In genomic region chr1:155125946-155126493, GRCh38 we compare ENCODE assay signal across 1 cellular context.
TF ChIP-seq lines count a peak whose summit lies in the region.

No MANE protein-coding gene starts in this region.

TF ChIP-seq in WTC11, 78 proteins besides CTCF, POLR2A, EP300 and RAD21 (continued from another document):
- TF ChIP-seq MLX (CRISPR knock-in tag; IDR thresholded peaks at IDR 0.05) = no peak
- 0 out of 2 replicates have a peak, but pooled peaks have one; percentile 42 for TF ChIP-seq ZNF263 (CRISPR knock-in tag; IDR thresholded peaks at IDR 0.05; ENCODE audit: low read depth)
- TF ChIP-seq ZBTB43 (CRISPR knock-in tag; IDR thresholded peaks at IDR 0.05) = peak; percentile 89
- 0 out of 2 replicates have a peak, but pooled peaks have one; percentile 55 for TF ChIP-seq ZNF219 (CRISPR knock-in tag; IDR thresholded peaks at IDR 0.05; ENCODE audit: borderline replicate concordance)
- no peak for TF ChIP-seq ZMAT4 (CRISPR knock-in tag; IDR thresholded peaks at IDR 0.05)
- TF ChIP-seq E2F5 (CRISPR knock-in tag; IDR thresholded peaks at IDR 0.05) = 0 out of 2 replicates have a peak, but pooled peaks have one; percentile 55
- no peak; the same call in 1 of the 2 replicates for TF ChIP-seq TEAD1 (CRISPR knock-in tag; IDR thresholded peaks at IDR 0.05)
- no peak for TF ChIP-seq NR2C2 (CRISPR knock-in tag; IDR thresholded peaks at IDR 0.05)
- peak; percentile 48; the same call in 1 of the 2 replicates for TF ChIP-seq CREM (CRISPR knock-in tag; IDR thresholded peaks at IDR 0.05)
- no peak for TF ChIP-seq ZNF121 (CRISPR knock-in tag; IDR thresholded peaks at IDR 0.05)
- TF ChIP-seq NFATC4 (CRISPR knock-in tag; IDR thresholded peaks at IDR 0.05) = no peak
- peak; percentile 68; the same call in 1 of the 2 replicates for TF ChIP-seq ETV6 (CRISPR knock-in tag; IDR thresholded peaks at IDR 0.05)
- TF ChIP-seq ZNF396 (CRISPR knock-in tag; IDR thresholded peaks at IDR 0.05; ENCODE audit: borderline replicate concordance) = no peak
- TF ChIP-seq MXD4 (CRISPR knock-in tag; IDR thresholded peaks at IDR 0.05; ENCODE audit: borderline replicate concordance) = no peak
- TF ChIP-seq RORB (CRISPR knock-in tag; IDR thresholded peaks at IDR 0.05) = no peak
- TF ChIP-seq ATF6 (CRISPR knock-in tag; IDR thresholded peaks at IDR 0.05) = no peak
- peak; percentile 85 for TF ChIP-seq GABPB1 (CRISPR knock-in tag; IDR thresholded peaks at IDR 0.05)
- no peak for TF ChIP-seq ZNF671 (CRISPR knock-in tag; IDR thresholded peaks at IDR 0.05)
- no peak for TF ChIP-seq GRHL2 (CRISPR knock-in tag; IDR thresholded peaks at IDR 0.05; ENCODE audit: insufficient replicate concordance, severe bottlenecking)
- peak; percentile 65 for TF ChIP-seq FOXK1 (CRISPR knock-in tag; IDR thresholded peaks at IDR 0.05)
- TF ChIP-seq ZNF416 (CRISPR knock-in tag; IDR thresholded peaks at IDR 0.05) = no peak
- TF ChIP-seq SOX15 (CRISPR knock-in tag; IDR thresholded peaks at IDR 0.05) = no peak
- no peak for TF ChIP-seq SMAD4 (CRISPR knock-in tag; IDR thresholded peaks at IDR 0.05)
- TF ChIP-seq ZSCAN18 (CRISPR knock-in tag; IDR thresholded peaks at IDR 0.05) = no peak
- 0 out of 2 replicates have a peak, but pooled peaks have one; percentile 36 for TF ChIP-seq ZNF317 (CRISPR knock-in tag; IDR thresholded peaks at IDR 0.05; ENCODE audit: borderline replicate concordance, low read depth)
- no peak for TF ChIP-seq ZNF532 (CRISPR knock-in tag; IDR thresholded peaks at IDR 0.05; ENCODE audit: borderline replicate concordance)
- peak; percentile 73 for TF ChIP-seq FOXP4 (CRISPR knock-in tag; IDR thresholded peaks at IDR 0.05)
- no peak for TF ChIP-seq SMAD3 (CRISPR knock-in tag; IDR thresholded peaks at IDR 0.05; ENCODE audit: borderline replicate concordance)
- peak; percentile 85 for TF ChIP-seq FOXP1 (CRISPR knock-in tag; IDR thresholded peaks at IDR 0.05; ENCODE audit: borderline replicate concordance)
- peak; percentile 76 for TF ChIP-seq RELA (CRISPR knock-in tag; IDR thresholded peaks at IDR 0.05; ENCODE audit: borderline replicate concordance)
- peak; percentile 68 for TF ChIP-seq MYBL2 (CRISPR knock-in tag; IDR thresholded peaks at IDR 0.05)
- TF ChIP-seq NFE2L1 (CRISPR knock-in tag; IDR thresholded peaks at IDR 0.05) = peak; percentile 67; the same call in 1 of the 2 replicates
- TF ChIP-seq HMGXB4 (CRISPR knock-in tag; IDR thresholded peaks at IDR 0.05) = peak; percentile 63; the same call in 1 of the 2 replicates
- no peak for TF ChIP-seq ZNF232 (CRISPR knock-in tag; IDR thresholded peaks at IDR 0.05)
- no peak for TF ChIP-seq ZNF281 (CRISPR knock-in tag; IDR thresholded peaks at IDR 0.05)
TF ChIP-seq in WTC11: peak in this region for 28.
